ENCODE assay signal across 8 cellular contexts in genomic region chr4:76897522-76898384, GRCh38. TPM values are rescaled to one million over a fixed set of nuclear protein-coding genes. Genes with fewer than 3 reads are reported as not detected.
A peak's percentile ranks its signal among the peaks of the same experiment; 100 is the strongest.
DNase-seq lines count a peak whose midpoint lies in the region; ATAC-seq, FAIRE-seq and TF ChIP-seq lines count a peak whose summit lies in the region.

TSS of gene SOWAHB (minus strand) at chr4:76898144. CDS start at chr4:76897849, 295 bp downstream.

- peaks cover 9% of the 10 kb centered on the region for H3K4me1 Mint-ChIP-seq in T-helper 17 cell

- H3K4me3 ChIP-seq in bronchial epithelial cell (ENCODE audit: low read depth, low read length), result peak within 1 kb of the TSS; percentile 69

- no peak for FAIRE-seq in bronchial epithelial cell (lab: Jason Lieb, UNC)

- peaks cover 6% of the 10 kb centered on the region for H3K36me3 Mint-ChIP-seq in T-helper 17 cell (ENCODE audit: low read depth)

- H3K36me3 ChIP-seq in bronchial epithelial cell (ENCODE audit: control insufficient read depth, insufficient read depth, low read length), result no peaks in the 10 kb centered on the region

- no peaks in the 10 kb centered on the region for H3K9me3 ChIP-seq in T-helper 17 cell (ENCODE audit: control insufficient read depth, low read length, poor library complexity, severe bottlenecking)

- DNase-seq in ELF-1 (ENCODE audit: low read depth, low spot score) (peak; percentile 61), T-helper 17 cell (peak in 2 of 3 donors; percentile 19 to 34), bronchial epithelial cell (ENCODE audit: low read depth) (peak; percentile 59), left kidney (ENCODE audit: low read depth, low spot score) (peak; percentile 91)
- peak; percentile 4 for DNase-seq in stimulated activated CD8-positive, alpha-beta memory T cell treated with anti-CD3 and anti-CD28 coated beads, Interleukin-12 subunit alpha, Interleukin-12 subunit beta, amount 100 ng/mL, for 4 hours (ENCODE audit: low read depth)

- peak within 1 kb of the TSS; percentile 61 for H3K4me3 Mint-ChIP-seq in T-helper 17 cell

- no peak for TF ChIP-seq CTCF in bronchial epithelial cell (IDR thresholded peaks at IDR 0.05; ENCODE audit: insufficient read depth, low read length, severe bottlenecking)

- H3K27ac Mint-ChIP-seq in T-helper 17 cell, result peak within 1 kb of the TSS; percentile 3

- no peaks in the 10 kb centered on the region for H3K27me3 ChIP-seq in bronchial epithelial cell (ENCODE audit: control insufficient read depth, insufficient read depth, low read length)

- ATAC-seq in HG03135 (IDR thresholded peaks at IDR 0.05; ENCODE audit: unreplicated experiment) (peak; percentile 48), T-helper 17 cell (peak; percentile 75), GM21619 (IDR thresholded peaks at IDR 0.05; ENCODE audit: unreplicated experiment) (no peak), GM18861 (IDR thresholded peaks at IDR 0.05; ENCODE audit: unreplicated experiment) (no peak)

- peaks cover 20% of the 10 kb centered on the region for H3K27me3 Mint-ChIP-seq in T-helper 17 cell

RNA-seq across cellular contexts. Expression of gene SOWAHB, which starts in this region (rescaled TPM):
- total RNA-seq in T-helper 17 cell (not detected), bronchial epithelial cell (15.0 and 21.1 TPM in 2 replicates)

Comparison
In these comparisons a context has a peak if more than half of its experiments do, and no peak if none do; other contexts are left out.
1. RNA of gene SOWAHB (total RNA-seq): 15.0 to 21.1 TPM in bronchial epithelial cell; not detected in T-helper 17 cell; every median in the first group is over 10 times any median in the second.
2. Peak in DNase-seq and ATAC-seq in T-helper 17 cell; RNA of the gene not detected or under 1 TPM.
3. DNase-seq: peak in every context shown above with its lines; median percentile 91 in left kidney; 61 in ELF-1; 59 in bronchial epithelial cell; 26 in T-helper 17 cell; 4 in stimulated activated CD8-positive, alpha-beta memory T cell treated with anti-CD3 and anti-CD28 coated beads, Interleukin-12 subunit alpha, Interleukin-12 subunit beta, amount 100 ng/mL, for 4 hours.